8 cellular contexts compared by ENCODE assay signal in the genomic region with DNA sequence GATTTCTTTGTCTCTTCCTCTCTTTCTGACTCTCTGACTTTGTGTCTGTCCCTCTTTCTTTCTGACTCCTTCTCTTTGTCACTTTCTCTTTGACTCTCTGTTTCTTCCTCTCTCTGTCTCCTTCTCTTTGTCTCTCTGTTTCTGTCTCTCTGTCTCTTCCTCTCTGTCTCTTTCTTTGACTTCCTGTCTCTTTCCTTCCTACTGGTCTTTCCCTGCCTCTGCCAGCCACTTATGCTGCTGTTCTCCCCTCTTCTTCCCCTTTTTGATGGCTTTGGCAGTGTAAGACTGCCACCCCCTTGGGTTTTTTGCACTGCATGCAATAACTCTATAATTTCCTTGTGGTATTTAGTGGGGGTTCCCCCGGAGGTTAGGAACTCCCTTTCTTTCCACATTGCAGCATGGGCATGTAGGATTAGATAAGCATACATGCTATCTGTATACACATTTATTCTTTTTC. TPM values are rescaled to one million over a fixed set of nuclear protein-coding genes. Genes with fewer than 3 reads are reported as not detected.
A peak's percentile ranks its signal among the peaks of the same experiment; 100 is the strongest.
DNase-seq lines count a peak whose midpoint lies in the region; ATAC-seq and TF ChIP-seq lines count a peak whose summit lies in the region.
"Not testable (repeated sequence)": the region's sequence is repeated elsewhere in the genome, so short reads cannot be mapped to it uniquely, and the experiment has no call there.

No MANE protein-coding gene starts in this region.

- peaks cover 22% of the 10 kb centered on the region for H3K36me3 Mint-ChIP-seq in CD4-positive, CD25-positive, alpha-beta regulatory T cell
- peaks cover 47% of the 10 kb centered on the region for H3K36me3 Mint-ChIP-seq in activated naive CD8-positive, alpha-beta T cell treated with anti-CD3 and anti-CD28 coated beads for 36 hours
- not testable (repeated sequence) for H3K36me3 Mint-ChIP-seq in stimulated activated effector memory CD8-positive, alpha-beta T cell treated with anti-CD3 and anti-CD28 coated beads, Interleukin-12 subunit alpha, Interleukin-12 subunit beta, amount 100 ng/mL, for 72 hours

- H3K9me3 ChIP-seq in CD4-positive, CD25-positive, alpha-beta regulatory T cell (ENCODE audit: control insufficient read depth in 2 of 2, low read length in 2 of 2); OCI-LY1 (ENCODE audit: low read length): not testable (repeated sequence)

- H3K4me3 ChIP-seq in CD4-positive, CD25-positive, alpha-beta regulatory T cell (ENCODE audit: low read depth, low read length); OCI-LY1 (ENCODE audit: low read depth, low read length, poor library complexity, severe bottlenecking): not testable (repeated sequence)

- not testable (repeated sequence) for H3F3A ChIP-seq in OCI-LY1 (ENCODE audit: insufficient read depth, low read length)

- not testable (repeated sequence) for ATAC-seq in CD4-positive, CD25-positive, alpha-beta regulatory T cell (ENCODE audit: low read depth in 2 of 2)
- peak; percentile 67 for ATAC-seq in GM18858 (IDR thresholded peaks at IDR 0.05; ENCODE audit: unreplicated experiment)
- peak; percentile 85 for ATAC-seq in GM21717 (IDR thresholded peaks at IDR 0.05; ENCODE audit: unreplicated experiment)
- peak; percentile 66 for ATAC-seq in HG03442 (IDR thresholded peaks at IDR 0.05; ENCODE audit: unreplicated experiment)
- ATAC-seq in stimulated activated effector memory CD8-positive, alpha-beta T cell treated with anti-CD3 and anti-CD28 coated beads, Interleukin-12 subunit alpha, Interleukin-12 subunit beta, amount 100 ng/mL, for 72 hours: peak; percentile 74

- not testable (repeated sequence) for H3K9me3 Mint-ChIP-seq in CD4-positive, CD25-positive, alpha-beta regulatory T cell; activated naive CD8-positive, alpha-beta T cell treated with anti-CD3 and anti-CD28 coated beads for 36 hours; stimulated activated effector memory CD8-positive, alpha-beta T cell treated with anti-CD3 and anti-CD28 coated beads, Interleukin-12 subunit alpha, Interleukin-12 subunit beta, amount 100 ng/mL, for 72 hours

- H3K27ac Mint-ChIP-seq in CD4-positive, CD25-positive, alpha-beta regulatory T cell: peak overlapping the region; percentile 22 to 67 (median 49)
- H3K27ac Mint-ChIP-seq in activated naive CD8-positive, alpha-beta T cell treated with anti-CD3 and anti-CD28 coated beads for 36 hours: peak overlapping the region; percentile 62
- peak overlapping the region; percentile 1 for H3K27ac Mint-ChIP-seq in stimulated activated effector memory CD8-positive, alpha-beta T cell treated with anti-CD3 and anti-CD28 coated beads, Interleukin-12 subunit alpha, Interleukin-12 subunit beta, amount 100 ng/mL, for 72 hours

- peaks cover 32% of the 10 kb centered on the region for H3K4me1 ChIP-seq in CD4-positive, CD25-positive, alpha-beta regulatory T cell (ENCODE audit: control insufficient read depth, insufficient read depth, low read length, poor library complexity, severe bottlenecking)
- H3K4me1 ChIP-seq in OCI-LY1 (ENCODE audit: insufficient read depth, low read length, severe bottlenecking): peaks cover 21% of the 10 kb centered on the region

- H3K9me2 ChIP-seq in OCI-LY1 (ENCODE audit: low read depth, low read length): not testable (repeated sequence)

- not testable (repeated sequence) for H2AFZ ChIP-seq in OCI-LY1 (ENCODE audit: low read length)

- not testable (repeated sequence) for DNase-seq in CD4-positive, CD25-positive, alpha-beta regulatory T cell; stimulated activated effector memory CD8-positive, alpha-beta T cell treated with anti-CD3 and anti-CD28 coated beads, Interleukin-12 subunit alpha, Interleukin-12 subunit beta, amount 100 ng/mL, for 72 hours (ENCODE audit: low spot score in 2 of 2)
- peak; percentile 16 for DNase-seq in activated CD4-positive, alpha-beta T cell treated with anti-CD3 and anti-CD28 coated beads for 48 hours
- peak; percentile 11 for DNase-seq in activated naive CD8-positive, alpha-beta T cell treated with anti-CD3 and anti-CD28 coated beads for 36 hours

- TF ChIP-seq CTCF in OCI-LY1 (IDR thresholded peaks at IDR 0.05; ENCODE audit: low read length): not testable (repeated sequence)

- not testable (repeated sequence) for H3K27me3 ChIP-seq in CD4-positive, CD25-positive, alpha-beta regulatory T cell (ENCODE audit: control insufficient read depth, insufficient read depth, low read length); OCI-LY1 (ENCODE audit: insufficient read depth, low read length)

- peak overlapping the region; percentile 9 to 67 (median 58) for H3K4me3 Mint-ChIP-seq in CD4-positive, CD25-positive, alpha-beta regulatory T cell
- H3K4me3 Mint-ChIP-seq in activated naive CD8-positive, alpha-beta T cell treated with anti-CD3 and anti-CD28 coated beads for 36 hours: peak overlapping the region; percentile 22
- H3K4me3 Mint-ChIP-seq in stimulated activated effector memory CD8-positive, alpha-beta T cell treated with anti-CD3 and anti-CD28 coated beads, Interleukin-12 subunit alpha, Interleukin-12 subunit beta, amount 100 ng/mL, for 72 hours: peak overlapping the region; percentile 21

- H4K20me1 ChIP-seq in OCI-LY1 (ENCODE audit: insufficient read depth, low read length): not testable (repeated sequence)

- H3K27ac ChIP-seq in CD4-positive, CD25-positive, alpha-beta regulatory T cell (ENCODE audit: insufficient read depth, low read length, poor library complexity, severe bottlenecking): not testable (repeated sequence)
- peak overlapping the region; percentile 43 for H3K27ac ChIP-seq in OCI-LY1 (ENCODE audit: low read depth, low read length, poor library complexity, severe bottlenecking)

- not testable (repeated sequence) for H3K27me3 Mint-ChIP-seq in CD4-positive, CD25-positive, alpha-beta regulatory T cell; activated naive CD8-positive, alpha-beta T cell treated with anti-CD3 and anti-CD28 coated beads for 36 hours

- H3K9ac ChIP-seq in OCI-LY1 (ENCODE audit: low read length): not testable (repeated sequence)

- H3K36me3 ChIP-seq in CD4-positive, CD25-positive, alpha-beta regulatory T cell (ENCODE audit: control insufficient read depth, insufficient read depth, low read length); OCI-LY1 (ENCODE audit: insufficient read depth, low read length): not testable (repeated sequence)

- peaks cover 16 to 66% (median 52%) of the 10 kb centered on the region in 4 donors for H3K4me1 Mint-ChIP-seq in CD4-positive, CD25-positive, alpha-beta regulatory T cell
- H3K4me1 Mint-ChIP-seq in activated naive CD8-positive, alpha-beta T cell treated with anti-CD3 and anti-CD28 coated beads for 36 hours: peaks cover 44% of the 10 kb centered on the region
- H3K4me1 Mint-ChIP-seq in stimulated activated effector memory CD8-positive, alpha-beta T cell treated with anti-CD3 and anti-CD28 coated beads, Interleukin-12 subunit alpha, Interleukin-12 subunit beta, amount 100 ng/mL, for 72 hours: peaks cover 50% of the 10 kb centered on the region

- not testable (repeated sequence) for H3K4me2 ChIP-seq in OCI-LY1 (ENCODE audit: low read length)

- H3K79me2 ChIP-seq in OCI-LY1 (ENCODE audit: insufficient read depth, low read length): peaks cover 15% of the 10 kb centered on the region

RNA-seq across cellular contexts. Expression of gene PI4K2B, which starts 6.9 kb away (rescaled TPM):
- total RNA-seq in CD4-positive, CD25-positive, alpha-beta regulatory T cell: 16.5 TPM
- 10 to 100 TPM; 12.1 to 19.0 (median 12.9) TPM for polyA plus RNA-seq in CD4-positive, CD25-positive, alpha-beta regulatory T cell
- 10 to 100 TPM; 43.2 to 44.9 TPM for total RNA-seq in activated naive CD8-positive, alpha-beta T cell treated with anti-CD3 and anti-CD28 coated beads for 36 hours

Comparison
In these comparisons a context has a peak if more than half of its experiments do, and no peak if none do; other contexts are left out.
1. H3K27ac Mint-ChIP-seq: peak in every context shown above with its lines; median percentile 62 in activated naive CD8-positive, alpha-beta T cell treated with anti-CD3 and anti-CD28 coated beads for 36 hours; 49 in CD4-positive, CD25-positive, alpha-beta regulatory T cell; 1 in stimulated activated effector memory CD8-positive, alpha-beta T cell treated with anti-CD3 and anti-CD28 coated beads, Interleukin-12 subunit alpha, Interleukin-12 subunit beta, amount 100 ng/mL, for 72 hours.